9 cellular contexts compared by ENCODE assay signal in the genomic region with DNA sequence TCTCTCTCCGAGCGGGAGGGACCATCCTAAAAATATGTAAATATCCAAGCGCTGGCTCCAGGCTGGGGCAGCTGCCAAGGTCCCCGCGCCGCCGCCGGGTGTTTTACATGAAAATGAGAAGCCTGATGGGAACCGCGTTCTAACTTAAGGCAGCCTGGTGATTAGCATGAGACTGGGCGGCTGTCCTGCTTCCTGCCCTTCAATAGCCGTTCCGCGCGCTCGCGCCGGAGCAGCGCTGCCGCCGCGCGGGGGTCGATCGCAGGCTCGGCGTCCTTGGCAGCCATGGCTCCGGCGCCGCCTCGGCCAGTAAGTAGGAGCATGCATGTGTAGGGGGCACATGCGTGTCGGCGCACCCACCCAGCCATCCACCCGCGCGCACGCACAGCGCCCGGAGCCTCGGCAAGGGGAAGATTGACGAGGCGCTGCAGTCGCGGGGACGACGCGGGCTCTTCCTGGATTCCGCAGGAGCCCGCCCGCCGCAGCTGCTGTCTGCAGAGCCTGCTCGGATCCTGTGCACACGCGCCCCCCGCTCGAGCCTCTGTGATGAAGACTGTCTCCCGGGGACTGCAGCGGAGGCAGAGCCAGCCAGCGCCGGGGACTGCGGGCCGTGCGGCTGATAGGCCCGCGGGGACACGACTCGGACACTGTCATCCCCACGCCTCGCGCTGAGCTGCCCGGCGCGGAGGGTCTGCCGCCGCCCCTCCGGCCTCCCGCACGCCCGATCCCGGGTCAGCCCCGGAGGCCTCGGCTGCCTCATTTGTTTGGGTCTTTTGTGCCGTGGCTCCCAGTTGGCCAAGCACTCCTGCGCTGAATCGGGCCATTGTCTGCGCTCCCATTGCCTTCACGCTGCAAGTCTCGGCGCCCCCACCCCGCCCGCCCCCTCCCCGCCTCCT. TPM values are rescaled to one million over a fixed set of nuclear protein-coding genes. Genes with fewer than 3 reads are reported as not detected.
A peak's percentile ranks its signal among the peaks of the same experiment; 100 is the strongest.
DNase-seq lines count a peak whose midpoint lies in the region; ATAC-seq, FAIRE-seq and TF ChIP-seq lines count a peak whose summit lies in the region.
"Had no signal": no experiment of that assay in that cellular context is flagged by ENCODE, and none has a peak within 500 bp of the region (broad histone marks: within the 10 kb centered on the region; RNA-seq: fewer than 3 reads in every experiment).

No MANE protein-coding gene starts in this region.

- peak overlapping the region; percentile 87 for H4K91ac ChIP-seq in H1 (replicated peaks; ENCODE audit: insufficient read length, low read length)

- H4K8ac ChIP-seq in H1 (ENCODE audit: extremely low read depth, insufficient read depth, low read length): peak overlapping the region; percentile 80

- peak overlapping the region; percentile 52 for H3K56ac ChIP-seq in H1 (replicated peaks; ENCODE audit: insufficient read length, low read depth, low read length)

- CTCF ChIA-PET in Panc1 (lab: Charles Lee): no interaction called here
- CTCF ChIA-PET in H1 (lab: Charles Lee; ENCODE audit: partially characterized antibody): interaction anchor here (1.0 to 2.1 kb wide), 7 partner anchors 15 to 195 kb away, joined by 3 to 6 read pairs (median 5); no protein-coding TSS in a partner anchor

- H2BK15ac ChIP-seq in H1 (ENCODE audit: low read length): no peak overlapping the region

- no peak overlapping the region for H3K14ac ChIP-seq in H1 (ENCODE audit: insufficient read length)

- H3K27ac Mint-ChIP-seq in activated CD4-positive, alpha-beta T cell treated with anti-CD3 and anti-CD28 coated beads, Interleukin-2, amount 10 ng/mL, durations not matched to agents 24 days and 14 days: no peak overlapping the region
- H3K27ac Mint-ChIP-seq in HFFc6: no peak overlapping the region

- H3K4me3 Mint-ChIP-seq in activated CD4-positive, alpha-beta T cell treated with anti-CD3 and anti-CD28 coated beads, Interleukin-2, amount 10 ng/mL, durations not matched to agents 24 days and 14 days: peak overlapping the region; percentile 55
- H3K4me3 Mint-ChIP-seq in HFFc6: no peak overlapping the region

- H2BK120ac ChIP-seq in H1 (replicated peaks; ENCODE audit: low read depth, low read length): no peak overlapping the region

- intact Hi-C loops in activated CD4-positive, alpha-beta T cell treated with anti-CD3 and anti-CD28 coated beads, Interleukin-2, amount 10 ng/mL, durations not matched to agents 24 days and 14 days (cut with micrococcal nuclease): loop anchor here (2.0 to 10.0 kb wide), 3 partner anchors 111 to 1111 kb away; no protein-coding TSS in a partner anchor
- intact Hi-C loops in Panc1 (cut with micrococcal nuclease; ENCODE audit: unreplicated experiment): no loop called here
- intact Hi-C loops in lower lobe of right lung (cut with DNase I): no loop called here

- WGBS in H1 (ENCODE audit: extremely low coverage in 1 of 2, insufficient coverage in 1 of 2, insufficient read length in 1 of 2, insufficient replicate concordance in 2 of 2, low coverage in 1 of 2, low lambda C conversion rate in 2 of 2, missing lambda C conversion rate in 1 of 2), 2 experiments: 1% methylated on average over 54 of the region's 93 CpGs; no CpG with 5 or more reads in 1 of the 2 experiments

- no peak overlapping the region for H4K5ac ChIP-seq in H1 (ENCODE audit: insufficient read length, low read depth, low read length)

- peak in 1 of 2 experiments; percentile 49; a peak in 2 of 3 replicates for TF ChIP-seq POLR2A in H1 (IDR thresholded peaks at IDR 0.05; ENCODE audit: control extremely low read depth in 1 of 2, low read depth in 2 of 2, low read length in 2 of 2)

- peak; percentile 61 for DNase-seq in activated CD4-positive, alpha-beta T cell treated with anti-CD3 and anti-CD28 coated beads, Interleukin-2, amount 10 ng/mL, durations not matched to agents 24 days and 14 days
- DNase-seq in activated CD4-positive, alpha-beta T cell treated with anti-CD3 and anti-CD28 coated beads for 1 hour: no peak
- DNase-seq in Panc1 (ENCODE audit: low read depth, low spot score): no peak
- peak; percentile 86 to 87 for DNase-seq in H1 (ENCODE audit: low read depth in 1 of 2, low spot score in 2 of 2)
- peak; percentile 56 for DNase-seq in lower lobe of right lung
- peak; percentile 74 for DNase-seq in superior temporal gyrus (ENCODE audit: extremely low spot score)
- DNase-seq in HFFc6: no peak

- H3K4me1 ChIP-seq in Panc1 (ENCODE audit: control insufficient read depth, insufficient read depth, low read length) (peaks cover 4% of the 10 kb centered on the region; the same call in 1 of the 2 replicates), H1 (replicated peaks in 1 of 4; ENCODE audit: control insufficient read depth in 3 of 4, insufficient read depth in 4 of 4, low read length in 3 of 4) (peaks cover 4 to 9% (median 5%) of the 10 kb centered on the region in 4 experiments; a peak in 4 of 7 replicates), lower lobe of right lung (peaks cover 26% of the 10 kb centered on the region)

- H3K27ac ChIP-seq in Panc1 (ENCODE audit: low read length): no peak overlapping the region; the same call in 1 of the 2 replicates
- no peak overlapping the region for H3K27ac ChIP-seq in H1 (ENCODE audit: low read depth, low read length)
- peak overlapping the region; percentile 22 for H3K27ac ChIP-seq in lower lobe of right lung

- no peak overlapping the region for H2AK5ac ChIP-seq in H1 (ENCODE audit: low read depth, low read length)

- no peak overlapping the region for H2BK20ac ChIP-seq in H1 (ENCODE audit: low read length)

- H3K79me1 ChIP-seq in H1 (ENCODE audit: low read depth, low read length): peaks cover 2% of the 10 kb centered on the region; the same call in 1 of the 2 replicates

- H3K23me2 ChIP-seq in H1 (ENCODE audit: low read depth, low read length): peaks cover 16% of the 10 kb centered on the region

- no peak for TF ChIP-seq CTCF in Panc1 (IDR thresholded peaks at IDR 0.05)
- TF ChIP-seq CTCF in H1 (IDR thresholded peaks at IDR 0.05; ENCODE audit: control extremely low read depth in 1 of 3, insufficient read depth in 1 of 3, low read depth in 1 of 3, low read length in 3 of 3): no peak
- no peak for TF ChIP-seq CTCF in lower lobe of right lung (IDR thresholded peaks at IDR 0.05)
- TF ChIP-seq CTCF in HFFc6 (IDR thresholded peaks at IDR 0.05): no peak

- no peaks in the 10 kb centered on the region for H3K4me1 Mint-ChIP-seq in activated CD4-positive, alpha-beta T cell treated with anti-CD3 and anti-CD28 coated beads, Interleukin-2, amount 10 ng/mL, durations not matched to agents 24 days and 14 days
- no peaks in the 10 kb centered on the region for H3K4me1 Mint-ChIP-seq in HFFc6 (ENCODE audit: low read depth)

- ATAC-seq in Panc1 (peak; percentile 77), lower lobe of right lung (peak; percentile 72 to 79), GM18517 (IDR thresholded peaks at IDR 0.05; ENCODE audit: unreplicated experiment) (no peak)

- peak overlapping the region in 3 of 4 experiments; percentile 2 to 52 (median 21); a peak in 4 of 7 replicates for H3K9ac ChIP-seq in H1 (replicated peaks in 1 of 4; ENCODE audit: extremely low read depth in 1 of 4, low read depth in 3 of 4, low read length in 3 of 4)

- H3K4me2 ChIP-seq in H1 (ENCODE audit: insufficient read depth in 1 of 2, low read depth in 2 of 2, low read length in 2 of 2): peak overlapping the region; percentile 72 to 94

- H2BK12ac ChIP-seq in H1 (ENCODE audit: low read depth, low read length): peak overlapping the region; percentile 80; the same call in 1 of the 2 replicates

- H3K79me2 ChIP-seq in H1 (ENCODE audit: control insufficient read depth in 1 of 2, insufficient read depth in 2 of 2, low read length in 2 of 2): peaks cover 0 to 23% of the 10 kb centered on the region in 2 experiments; a peak in 2 of 4 replicates

- FAIRE-seq in H1 (lab: Jason Lieb, UNC): peak; percentile 19

- no peaks in the 10 kb centered on the region for H3K36me3 Mint-ChIP-seq in activated CD4-positive, alpha-beta T cell treated with anti-CD3 and anti-CD28 coated beads, Interleukin-2, amount 10 ng/mL, durations not matched to agents 24 days and 14 days (ENCODE audit: low read depth)
- no peaks in the 10 kb centered on the region for H3K36me3 Mint-ChIP-seq in HFFc6 (ENCODE audit: low read depth)

- peaks cover 4% of the 10 kb centered on the region for H3K9me3 Mint-ChIP-seq in activated CD4-positive, alpha-beta T cell treated with anti-CD3 and anti-CD28 coated beads, Interleukin-2, amount 10 ng/mL, durations not matched to agents 24 days and 14 days
- peaks cover 3% of the 10 kb centered on the region; the same call in 1 of the 2 replicates for H3K9me3 Mint-ChIP-seq in HFFc6

- H3K27me3 ChIP-seq in Panc1 (ENCODE audit: control insufficient read depth, insufficient read depth, low read length) (no peaks in the 10 kb centered on the region), H1 (replicated peaks in 1 of 4; ENCODE audit: control insufficient read depth in 3 of 4, extremely low read depth in 1 of 4, insufficient read depth in 3 of 4, low read length in 3 of 4) (peaks cover 5 to 50% (median 30%) of the 10 kb centered on the region in 4 experiments), lower lobe of right lung (ENCODE audit: low read depth) (peaks cover 16% of the 10 kb centered on the region)

- H2BK5ac ChIP-seq in H1 (ENCODE audit: low read depth, low read length): peak overlapping the region; percentile 19; the same call in 1 of the 2 replicates

- TF ChIP-seq EP300 in H1 (IDR thresholded peaks at IDR 0.05; ENCODE audit: borderline replicate concordance in 1 of 2, low read depth in 2 of 2, low read length in 2 of 2): peak in 1 of 2 experiments; percentile 4; a peak in 1 of 3 replicates

- H3K36me3 ChIP-seq in Panc1 (ENCODE audit: control insufficient read depth, insufficient read depth, low read length): no peaks in the 10 kb centered on the region
- no peaks in the 10 kb centered on the region for H3K36me3 ChIP-seq in H1 (ENCODE audit: control insufficient read depth in 2 of 4, insufficient read depth in 4 of 4, low read length in 3 of 4)
- no peaks in the 10 kb centered on the region for H3K36me3 ChIP-seq in lower lobe of right lung

- in situ Hi-C loops in Panc1 (cut with HindIII; ENCODE audit: low pct_unique_long_range_greater_than_20kb, low sequenced_read_pairs): no loop called here

- no peaks in the 10 kb centered on the region for H3K9me3 ChIP-seq in Panc1 (ENCODE audit: control insufficient read depth, insufficient read depth, low read depth, low read length)
- peaks cover 0 to 11% of the 10 kb centered on the region in 2 experiments; a peak in 2 of 4 replicates for H3K9me3 ChIP-seq in H1 (ENCODE audit: insufficient read depth in 2 of 2, low read depth in 1 of 2, low read length in 1 of 2)
- H3K9me3 ChIP-seq in lower lobe of right lung: no peaks in the 10 kb centered on the region

- POLR2A ChIA-PET in Panc1 (lab: Charles Lee): no interaction called here
- POLR2A ChIA-PET in H1 (lab: Charles Lee; ENCODE audit: partially characterized antibody): interaction anchor here (0.8 to 1.6 kb wide), 9 partner anchors 9 to 462 kb away, joined by 3 to 8 read pairs (median 4); a partner anchor contains a TSS

- H3K4me3 ChIP-seq in Panc1 (ENCODE audit: low read depth in 2 of 2, low read length in 2 of 2) (peak overlapping the region; percentile 50 to 54), H1 (ENCODE audit: extremely low read depth in 1 of 4, insufficient read depth in 2 of 4, low read depth in 3 of 4, low read length in 4 of 4) (peak overlapping the region; percentile 53 to 81 (median 60)), lower lobe of right lung (peak overlapping the region; percentile 68)

- peaks cover 71% of the 10 kb centered on the region for H3K27me3 Mint-ChIP-seq in activated CD4-positive, alpha-beta T cell treated with anti-CD3 and anti-CD28 coated beads, Interleukin-2, amount 10 ng/mL, durations not matched to agents 24 days and 14 days
- peaks cover 16% of the 10 kb centered on the region for H3K27me3 Mint-ChIP-seq in HFFc6 (ENCODE audit: insufficient read depth)

- H3K23ac ChIP-seq in H1 (ENCODE audit: insufficient read length): no peak overlapping the region

- TF ChIP-seq RAD21 in H1 (IDR thresholded peaks at IDR 0.05 in 1 of 2, conservative IDR thresholded peaks at IDR 0.05 in 1 of 2; ENCODE audit: low read depth in 2 of 2, low read length in 2 of 2): peak in 1 of 2 experiments; percentile 26; a peak in 1 of 4 replicates

- no TSS peak for BruUV-seq in Panc1 (replicated peaks; lab: Mats Ljungman, UMichigan)

- H4K20me1 ChIP-seq in H1 (replicated peaks in 1 of 2; ENCODE audit: control insufficient read depth in 1 of 2, insufficient read depth in 2 of 2, low read length in 2 of 2): no peaks in the 10 kb centered on the region

- H3K4ac ChIP-seq in H1 (replicated peaks; ENCODE audit: insufficient read length, low read depth, low read length): no peak overlapping the region

- no peak overlapping the region; the same call in 1 of the 2 replicates for H2AFZ ChIP-seq in H1 (ENCODE audit: low read length)

- peak overlapping the region; percentile 93; the same call in 1 of the 2 replicates for H3K18ac ChIP-seq in H1 (ENCODE audit: extremely low read depth, low read length)

RNA-seq across cellular contexts. Expression of a gene that starts 0.7 kb away (rescaled TPM):
- total RNA-seq in activated CD4-positive, alpha-beta T cell treated with anti-CD3 and anti-CD28 coated beads, Interleukin-2, amount 10 ng/mL, durations not matched to agents 24 days and 14 days: not detected in 2 replicates
- total RNA-seq in Panc1 (2021; ENCODE audit: unreplicated experiment) (10.6 TPM), lower lobe of right lung (12.8 TPM)
- 7.0 TPM for polyA plus RNA-seq in Panc1 (2012; ENCODE audit: insufficient read length)
- 20.0 and 20.9 TPM in 2 replicates for total RNA-seq in H1 (2021; fragmentation: NEBNext Ultra II Directional; extraction: Animal tissue kit (Norgen Biotek cat#: 25700))
- 5.5 and 10.5 TPM in 2 replicates for polyA plus RNA-seq in H1 (2011; rRNA removed)
- 5.4 TPM for polyA plus RNA-seq in H1 (2011; cell fraction: cytosol; rRNA removed)
- polyA plus RNA-seq in H1 (2011; cell fraction: nucleus; rRNA removed): 19.3 TPM
- 4.7 to 6.0 TPM (median 5.5 TPM) in 4 replicates for polyA plus RNA-seq in H1 (2012, experiment 1 of 2)
- polyA plus RNA-seq in H1 (2012, experiment 2 of 2): 0.34 TPM
- polyA plus RNA-seq in H1 (2013, experiment 1 of 2): 12.0 TPM
- 12.6 TPM for polyA plus RNA-seq in H1 (2013, experiment 2 of 2)
- 19.5 and 24.9 TPM in 2 replicates for polyA minus RNA-seq in H1 (2011; rRNA and poly(A)+ RNA removed)
- polyA minus RNA-seq in H1 (2011; cell fraction: cytosol; rRNA and poly(A)+ RNA removed): 5.5 TPM
- 21.3 TPM for polyA minus RNA-seq in H1 (2011; cell fraction: nucleus; rRNA and poly(A)+ RNA removed)
- total RNA-seq in HFFc6 (2021; fragmentation: NEBNext Ultra II Directional; extraction: Animal tissue kit (Norgen Biotek cat#: 25700)): under 1 TPM in 2 of 6 experiments, not detected in 4; 0.07 to 0.17 TPM
- total RNA-seq: activated CD8-positive, alpha-beta memory T cell treated with anti-CD3 and anti-CD28 coated beads for 36 hours had no signal

Comparison
In these comparisons a context has a peak if more than half of its experiments do, and no peak if none do; other contexts are left out.
1. DNase-seq: peak in activated CD4-positive, alpha-beta T cell treated with anti-CD3 and anti-CD28 coated beads, Interleukin-2, amount 10 ng/mL, durations not matched to agents 24 days and 14 days (single experiment), H1 (2 of 2), lower lobe of right lung (single experiment) and superior temporal gyrus (single experiment); none in activated CD4-positive, alpha-beta T cell treated with anti-CD3 and anti-CD28 coated beads for 1 hour (single experiment), Panc1 (single experiment) and HFFc6 (single experiment).
2. Peak in every context shown above with its lines, with median percentiles within 50 percentile points of each other: H3K4me3 ChIP-seq.